ENCODE assay signal across 23 cellular contexts in genomic region chrX:12896935-12897334, GRCh38. TPM values are rescaled to one million over a fixed set of nuclear protein-coding genes. Genes with fewer than 3 reads are reported as not detected.
DNase-seq lines count a peak whose midpoint lies in the region; ATAC-seq and TF ChIP-seq lines count a peak whose summit lies in the region.
"Had no signal": no experiment of that assay in that cellular context is flagged by ENCODE, and none has a peak within 500 bp of the region (broad histone marks: within the 10 kb centered on the region; RNA-seq: fewer than 3 reads in every experiment).

No MANE protein-coding gene starts in this region.

- peaks cover 16% of the 10 kb centered on the region for H3K4me1 Mint-ChIP-seq in CD4-positive, alpha-beta T cell (ENCODE audit: low read depth)

- H3K4me3 ChIP-seq in neutrophil (ENCODE audit: low read depth in 1 of 2, low read length in 1 of 2): peak overlapping the region; percentile 30 to 43
- H3K4me3 ChIP-seq: BLaER1 treated with 17β-estradiol and CSF1 and Interleukin-3, amounts not matched to agents 10 nM and 100 nM had no signal

- H3K4me3 Mint-ChIP-seq in CD4-positive, alpha-beta T cell: no peak overlapping the region
- H3K4me3 Mint-ChIP-seq: IgD-negative memory B cell had no signal

- peak overlapping the region; percentile 71 for H3K27ac ChIP-seq in neutrophil
- H3K27ac ChIP-seq in CD4-positive, alpha-beta T cell (ENCODE audit: low read depth, low read length): no peak overlapping the region

- ATAC-seq in GM21390 (IDR thresholded peaks at IDR 0.05; ENCODE audit: unreplicated experiment): no peak
- ATAC-seq in CD4-positive, alpha-beta T cell (ENCODE audit: poor library complexity): no peak
- ATAC-seq: HCT116, Right ventricle myocardium inferior had no signal

- TF ChIP-seq CTCF in neutrophil (IDR thresholded peaks at IDR 0.05): no peak
- no peak for TF ChIP-seq CTCF in CD4-positive, alpha-beta T cell (IDR thresholded peaks at IDR 0.05)

- DNase-seq in Ammon's horn (ENCODE audit: low spot score): peak; percentile 4
- peak; percentile 59 for DNase-seq in CD1c-positive myeloid dendritic cell (ENCODE audit: extremely low spot score)
- DNase-seq in MV-4-11 (lab: John Stamatoyannopoulos, UW): peak; percentile 57
- DNase-seq in CD4-positive, alpha-beta T cell: no peak
- no peak for DNase-seq in activated T-cell treated with anti-CD3 and anti-CD28 coated beads for 4 hours
- DNase-seq: GDM1, Karpas-422, NCI-H1092, NCI-H1436, NCI-H1930, NCI-H226, NCI-H510A treated with DMSO at 0.1 percent for 48 hours, NCI-H748 treated with DMSO at 0.1 percent for 48 hours, OCI-M1 had no signal

- CTCF ChIA-PET in CD4-positive, alpha-beta T cell (lab: Charles Lee): interaction anchor here (1.4 kb wide), 1 partner anchor 83 kb away, joined by 3 read pairs; no protein-coding TSS in a partner anchor

- H3K27me3 ChIP-seq in neutrophil: no peaks in the 10 kb centered on the region
- H3K27me3 ChIP-seq in CD4-positive, alpha-beta T cell (ENCODE audit: control insufficient read depth, insufficient read depth, low read length): no peaks in the 10 kb centered on the region

- no peaks in the 10 kb centered on the region for H3K36me3 Mint-ChIP-seq in CD4-positive, alpha-beta T cell (ENCODE audit: low read depth)

- H3K27me3 Mint-ChIP-seq in CD4-positive, alpha-beta T cell: no peaks in the 10 kb centered on the region

- no peaks in the 10 kb centered on the region for H3K9me3 Mint-ChIP-seq in CD4-positive, alpha-beta T cell

- peaks cover 59 to 70% of the 10 kb centered on the region in 2 experiments for H3K4me1 ChIP-seq in neutrophil (ENCODE audit: control insufficient read depth in 1 of 2, insufficient read depth in 1 of 2, low read depth in 1 of 2, low read length in 1 of 2)

- POLR2A ChIA-PET in CD4-positive, alpha-beta T cell (lab: Charles Lee): no interaction called here

- no peaks in the 10 kb centered on the region for H3K9me3 ChIP-seq in neutrophil
- H3K9me3 ChIP-seq in CD4-positive, alpha-beta T cell (ENCODE audit: control insufficient read depth, low read length): no peaks in the 10 kb centered on the region

- intact Hi-C loops in CD4-positive, alpha-beta T cell (cut with DNase I, micrococcal nuclease): no loop called here

- H3K27ac Mint-ChIP-seq in CD4-positive, alpha-beta T cell: no peak overlapping the region
- H3K27ac Mint-ChIP-seq: IgD-negative memory B cell had no signal

- no peaks in the 10 kb centered on the region for H3K36me3 ChIP-seq in neutrophil
- H3K36me3 ChIP-seq: BLaER1 treated with 17β-estradiol and CSF1 and Interleukin-3, amounts not matched to agents 10 nM and 100 nM had no signal

RNA-seq across cellular contexts. Expression of gene TLR8, which starts 9.5 kb away (rescaled TPM):
- total RNA-seq in CD4-positive, alpha-beta T cell: under 1 TPM; 0.08 TPM
- total RNA-seq: Daoy, H1, M059J had no signal

RNA-seq across cellular contexts. Expression of gene TLR7, which starts 30.1 kb away (rescaled TPM):
- under 1 TPM in 1 of 2 experiments, not detected in 1; 0.06 TPM for total RNA-seq in CD4-positive, alpha-beta T cell
- total RNA-seq: Daoy, H1, M059J had no signal

Comparison
In these comparisons a context has a peak if more than half of its experiments do, and no peak if none do; other contexts are left out.
1. DNase-seq: peak in Ammon's horn (single experiment), CD1c-positive myeloid dendritic cell (single experiment) and MV-4-11 (single experiment); none in CD4-positive, alpha-beta T cell (0 of 10) and activated T-cell treated with anti-CD3 and anti-CD28 coated beads for 4 hours (single experiment).